In genomic region chr3:4906107-4906621, GRCh38 we compare ENCODE assay signal across 10 cellular contexts.
DNase-seq lines count a peak whose midpoint lies in the region; ATAC-seq and TF ChIP-seq lines count a peak whose summit lies in the region.
"Had no signal": no experiment of that assay in that cellular context is flagged by ENCODE, and none has a peak within 500 bp of the region (broad histone marks: within the 10 kb centered on the region; RNA-seq: fewer than 3 reads in every experiment).

No MANE protein-coding gene starts in this region.

- no peak overlapping the region for H3K4me2 ChIP-seq in OCI-LY7 (ENCODE audit: low read length)

- no peak overlapping the region for H2AFZ ChIP-seq in OCI-LY7 (ENCODE audit: low read length)

- H3K9me3 ChIP-seq in body of pancreas: no peaks in the 10 kb centered on the region
- no peaks in the 10 kb centered on the region for H3K9me3 ChIP-seq in OCI-LY7 (ENCODE audit: low read length)
- H3K9me3 ChIP-seq: transverse colon had no signal

- intact Hi-C loops in body of pancreas (cut with DNase I): no loop called here
- intact Hi-C loops in OCI-LY7 (cut with micrococcal nuclease; ENCODE audit: unreplicated experiment): no loop called here

- peak; percentile 45 for DNase-seq in activated CD4-positive, alpha-beta T cell treated with anti-CD3 and anti-CD28 coated beads for 48 hours
- DNase-seq in activated CD4-positive, alpha-beta T cell treated with anti-CD3 and anti-CD28 coated beads for 4 hours: no peak
- DNase-seq in NCI-H345 treated with DMSO at 0.1 percent for 48 hours (lab: John Stamatoyannopoulos, UW; ENCODE audit: unreplicated experiment) (peak; percentile 54), body of pancreas (peak in 2 of 4 donors; percentile 34 to 58), renal cortical epithelial cell (ENCODE audit: low read depth) (peak; percentile 98), NCI-H1048 (lab: John Stamatoyannopoulos, UW) (no peak), NAMALWA (ENCODE audit: low spot score) (no peak), OCI-LY7 (ENCODE audit: low spot score) (no peak)
- DNase-seq: NCI-H1436 treated with DMSO at 0.1 percent for 48 hours, transverse colon had no signal

- WGBS in body of pancreas, 2 donors: 10 to 25% methylated on average over 3 of the region's 3 CpGs

- POLR2A ChIA-PET in OCI-LY7 (lab: Charles Lee): interaction anchor here (0.5 to 0.7 kb wide), 4 partner anchors 37 to 529 kb away, joined by 3 to 4 read pairs (median 3); no protein-coding TSS in a partner anchor

- H3K36me3 ChIP-seq in body of pancreas (replicated peaks in 1 of 2; ENCODE audit: insufficient read depth in 1 of 2, low read depth in 2 of 2) (no peaks in the 10 kb centered on the region), OCI-LY7 (ENCODE audit: insufficient read depth, low read length) (no peaks in the 10 kb centered on the region)
- H3K36me3 ChIP-seq: transverse colon had no signal

- TF ChIP-seq CTCF in body of pancreas (IDR thresholded peaks at IDR 0.05) (no peak), OCI-LY7 (conservative IDR thresholded peaks at IDR 0.05; ENCODE audit: low read length) (no peak)

- H3K9me2 ChIP-seq in OCI-LY7 (ENCODE audit: insufficient read depth, low read length): no peaks in the 10 kb centered on the region

- no peak for TF ChIP-seq POLR2A in body of pancreas (IDR thresholded peaks at IDR 0.05)

- no TSS peak for BruUV-seq in OCI-LY7 (replicated peaks; lab: Mats Ljungman, UMichigan)

- H3K27ac ChIP-seq in body of pancreas (peak overlapping the region in 2 of 4 donors; percentile 52 to 56), OCI-LY7 (ENCODE audit: low read depth, low read length, poor library complexity, severe bottlenecking) (no peak overlapping the region)

- H3K4me3 ChIP-seq in body of pancreas (no peak overlapping the region), OCI-LY7 (ENCODE audit: low read depth, low read length, poor library complexity, severe bottlenecking) (no peak overlapping the region)
- H3K4me3 ChIP-seq: transverse colon had no signal

- no peaks in the 10 kb centered on the region for H4K20me1 ChIP-seq in OCI-LY7 (ENCODE audit: insufficient read depth, low read length)

- H3K4me1 ChIP-seq in body of pancreas (peaks cover 43% of the 10 kb centered on the region), OCI-LY7 (ENCODE audit: insufficient read depth, low read length, poor library complexity, severe bottlenecking) (no peaks in the 10 kb centered on the region)

- no peaks in the 10 kb centered on the region for H3K79me2 ChIP-seq in OCI-LY7 (ENCODE audit: insufficient read depth, low read depth, low read length)

- CTCF ChIA-PET in OCI-LY7 (lab: Charles Lee; ENCODE audit: unreplicated experiment): no interaction called here

- peak; percentile 27 for ATAC-seq in body of pancreas

- no peaks in the 10 kb centered on the region for H3K27me3 ChIP-seq in body of pancreas
- H3K27me3 ChIP-seq: transverse colon had no signal

Comparison
In these comparisons a context has a peak if more than half of its experiments do, and no peak if none do; other contexts are left out.
1. DNase-seq: peak in activated CD4-positive, alpha-beta T cell treated with anti-CD3 and anti-CD28 coated beads for 48 hours (single experiment), NCI-H345 treated with DMSO at 0.1 percent for 48 hours (single experiment) and renal cortical epithelial cell (single experiment); none in activated CD4-positive, alpha-beta T cell treated with anti-CD3 and anti-CD28 coated beads for 4 hours (0 of 2), NCI-H1048 (single experiment), NAMALWA (single experiment) and OCI-LY7 (single experiment).